In genomic region chr2:10501521-10501961, GRCh38 we compare ENCODE assay signal across 16 cellular contexts. TPM values are rescaled to one million over a fixed set of nuclear protein-coding genes. Genes with fewer than 3 reads are reported as not detected.
A peak's percentile ranks its signal among the peaks of the same experiment; 100 is the strongest.
DNase-seq lines count a peak whose midpoint lies in the region; ATAC-seq and TF ChIP-seq lines count a peak whose summit lies in the region.
"Had no signal": no experiment of that assay in that cellular context is flagged by ENCODE, and none has a peak within 500 bp of the region (broad histone marks: within the 10 kb centered on the region; RNA-seq: fewer than 3 reads in every experiment).

No MANE protein-coding gene starts in this region.

- H3K4me3 ChIP-seq in BLaER1 (no peak overlapping the region), neural progenitor cell (no peak overlapping the region), trophoblast cell (ENCODE audit: low read depth, low read length) (no peak overlapping the region)
- H3K4me3 ChIP-seq in CD4-positive, CD25-positive, alpha-beta regulatory T cell (ENCODE audit: low read depth, low read length), result no peak overlapping the region

- H2BK5ac ChIP-seq in trophoblast cell (ENCODE audit: low read depth, low read length, poor library complexity), result no peak overlapping the region

- H4K20me1 ChIP-seq in BLaER1, result no peaks in the 10 kb centered on the region
- H4K20me1 ChIP-seq in neural progenitor cell (ENCODE audit: low read depth), result no peaks in the 10 kb centered on the region

- no peaks in the 10 kb centered on the region for H3K36me3 ChIP-seq in BLaER1
- no peaks in the 10 kb centered on the region for H3K36me3 ChIP-seq in CD4-positive, CD25-positive, alpha-beta regulatory T cell (ENCODE audit: control insufficient read depth, insufficient read depth, low read length)
- H3K36me3 ChIP-seq in neural progenitor cell, result no peaks in the 10 kb centered on the region
- H3K36me3 ChIP-seq in trophoblast cell (ENCODE audit: control insufficient read depth in 1 of 2, insufficient read depth in 2 of 2, low read length in 2 of 2), result no peaks in the 10 kb centered on the region

- no peak overlapping the region for H4K12ac ChIP-seq in trophoblast cell (ENCODE audit: low read depth, low read length)

- H3K18ac ChIP-seq in trophoblast cell (ENCODE audit: low read length), result no peak overlapping the region

- no peak overlapping the region for H2BK12ac ChIP-seq in trophoblast cell (ENCODE audit: low read length)

- 0 out of 2 replicates have a peak overlapping the region, but pooled peaks have one; percentile 15 for H3K9ac ChIP-seq in BLaER1
- H3K9ac ChIP-seq in neural progenitor cell, result no peak overlapping the region
- H3K9ac ChIP-seq in trophoblast cell (ENCODE audit: low read length), result no peak overlapping the region

- no peak overlapping the region for H3K4ac ChIP-seq in trophoblast cell (ENCODE audit: low read depth, low read length)

- H3K9me3 ChIP-seq in BLaER1, result no peaks in the 10 kb centered on the region
- no peaks in the 10 kb centered on the region for H3K9me3 ChIP-seq in CD4-positive, CD25-positive, alpha-beta regulatory T cell (ENCODE audit: control insufficient read depth in 2 of 2, low read length in 2 of 2)
- no peaks in the 10 kb centered on the region for H3K9me3 ChIP-seq in neural progenitor cell (ENCODE audit: low read depth)
- H3K9me3 ChIP-seq in trophoblast cell (ENCODE audit: insufficient read depth, low read depth, low read length), result peaks cover 2% of the 10 kb centered on the region

- no peak for TF ChIP-seq CTCF in neural progenitor cell (IDR thresholded peaks at IDR 0.05)

- H3K27me3 Mint-ChIP-seq in CD4-positive, CD25-positive, alpha-beta regulatory T cell, result peaks cover 8% of the 10 kb centered on the region
- H3K27me3 Mint-ChIP-seq in activated CD4-positive, alpha-beta memory T cell treated with anti-CD3 and anti-CD28 coated beads, Interleukin-2, amount 10 ng/mL, durations not matched to agents 7 days and 5 days, result peaks cover 24% of the 10 kb centered on the region
- peaks cover 10% of the 10 kb centered on the region for H3K27me3 Mint-ChIP-seq in neural progenitor cell (ENCODE audit: insufficient read depth, low read depth)

- no CpG with 5 or more reads among the region's 7 CpGs for WGBS in trophoblast cell (ENCODE audit: extremely low coverage, insufficient coverage, insufficient read length)

- H3F3A ChIP-seq in neural progenitor cell (ENCODE audit: low read depth), result no peaks in the 10 kb centered on the region

- H4K8ac ChIP-seq in trophoblast cell (ENCODE audit: low read depth, low read length), result no peak overlapping the region

- H3K27me3 ChIP-seq in BLaER1, result no peaks in the 10 kb centered on the region
- H3K27me3 ChIP-seq in CD4-positive, CD25-positive, alpha-beta regulatory T cell (ENCODE audit: control insufficient read depth, insufficient read depth, low read length), result no peaks in the 10 kb centered on the region
- H3K27me3 ChIP-seq in neural progenitor cell, result no peaks in the 10 kb centered on the region
- no peaks in the 10 kb centered on the region for H3K27me3 ChIP-seq in trophoblast cell (ENCODE audit: insufficient read depth, low read length)

- no peak overlapping the region for H3K14ac ChIP-seq in trophoblast cell (ENCODE audit: low read length)

- POLR2A ChIA-PET in activated CD4-positive, alpha-beta memory T cell treated with anti-CD3 and anti-CD28 coated beads, Interleukin-2, amount 10 ng/mL, durations not matched to agents 7 days and 5 days (lab: Charles Lee), result no interaction called here

- no peak overlapping the region for H2AK5ac ChIP-seq in trophoblast cell (ENCODE audit: low read length)

- ATAC-seq in CD4-positive, CD25-positive, alpha-beta regulatory T cell (ENCODE audit: low read depth in 2 of 2), result no peak
- ATAC-seq in SK-N-SH treated with all-trans-retinoic acid at 6 μM for 48 hours, result no peak
- ATAC-seq: naive thymus-derived CD8-positive, alpha-beta T cell had no signal

- peaks cover 0 to 2% (median 0%) of the 10 kb centered on the region in 7 donors for H3K9me3 Mint-ChIP-seq in CD4-positive, CD25-positive, alpha-beta regulatory T cell
- H3K9me3 Mint-ChIP-seq in activated CD4-positive, alpha-beta memory T cell treated with anti-CD3 and anti-CD28 coated beads, Interleukin-2, amount 10 ng/mL, durations not matched to agents 7 days and 5 days, result no peaks in the 10 kb centered on the region
- H3K9me3 Mint-ChIP-seq in neural progenitor cell, result no peaks in the 10 kb centered on the region
- H3K9me3 Mint-ChIP-seq: activated CD4-positive, alpha-beta T cell treated with anti-CD3 and anti-CD28 coated beads, Interleukin-2, amount 10 ng/mL, durations not matched to agents 24 days and 14 days; CD4-positive, alpha-beta memory T cell; naive thymus-derived CD8-positive, alpha-beta T cell had no signal

- H3K36me3 Mint-ChIP-seq in CD4-positive, CD25-positive, alpha-beta regulatory T cell, result no peaks in the 10 kb centered on the region
- no peaks in the 10 kb centered on the region for H3K36me3 Mint-ChIP-seq in activated CD4-positive, alpha-beta memory T cell treated with anti-CD3 and anti-CD28 coated beads, Interleukin-2, amount 10 ng/mL, durations not matched to agents 7 days and 5 days (ENCODE audit: low read depth)
- no peaks in the 10 kb centered on the region for H3K36me3 Mint-ChIP-seq in neural progenitor cell
- H3K36me3 Mint-ChIP-seq: CD4-positive, alpha-beta memory T cell; naive thymus-derived CD8-positive, alpha-beta T cell had no signal

- H3K4me1 ChIP-seq in BLaER1 (peaks cover 34% of the 10 kb centered on the region), neural progenitor cell (peaks cover 9% of the 10 kb centered on the region), trophoblast cell (ENCODE audit: control insufficient read depth in 1 of 2, insufficient read depth in 2 of 2, low read length in 2 of 2) (no peaks in the 10 kb centered on the region)
- peaks cover 10% of the 10 kb centered on the region for H3K4me1 ChIP-seq in CD4-positive, CD25-positive, alpha-beta regulatory T cell (ENCODE audit: control insufficient read depth, insufficient read depth, low read length, poor library complexity, severe bottlenecking)

- peak overlapping the region in 2 of 3 donors; percentile 71 to 74 for H3K27ac Mint-ChIP-seq in CD4-positive, CD25-positive, alpha-beta regulatory T cell
- H3K27ac Mint-ChIP-seq in activated CD4-positive, alpha-beta memory T cell treated with anti-CD3 and anti-CD28 coated beads, Interleukin-2, amount 10 ng/mL, durations not matched to agents 7 days and 5 days, result no peak overlapping the region
- peak overlapping the region; percentile 84 for H3K27ac Mint-ChIP-seq in neural progenitor cell
- H3K27ac Mint-ChIP-seq: activated CD4-positive, alpha-beta T cell treated with anti-CD3 and anti-CD28 coated beads, Interleukin-2, amount 10 ng/mL, durations not matched to agents 24 days and 14 days had no signal

- H2BK120ac ChIP-seq in trophoblast cell (ENCODE audit: insufficient read depth, low read length, poor library complexity), result no peak overlapping the region

- no peaks in the 10 kb centered on the region for H3K79me2 ChIP-seq in neural progenitor cell (ENCODE audit: low read depth)
- H3K79me2 ChIP-seq in trophoblast cell (ENCODE audit: control insufficient read depth, insufficient read depth, low read length, poor library complexity), result no peaks in the 10 kb centered on the region

- H3K4me1 Mint-ChIP-seq in CD4-positive, CD25-positive, alpha-beta regulatory T cell, result peaks cover 0 to 17% (median 10%) of the 10 kb centered on the region in 4 donors
- H3K4me1 Mint-ChIP-seq in activated CD4-positive, alpha-beta memory T cell treated with anti-CD3 and anti-CD28 coated beads, Interleukin-2, amount 10 ng/mL, durations not matched to agents 7 days and 5 days, result peaks cover 5% of the 10 kb centered on the region
- peaks cover 22% of the 10 kb centered on the region for H3K4me1 Mint-ChIP-seq in neural progenitor cell

- no peak overlapping the region for H3K23ac ChIP-seq in trophoblast cell (ENCODE audit: low read length)

- no peak for DNase-seq in CD4-positive, CD25-positive, alpha-beta regulatory T cell
- DNase-seq in activated CD4-positive, alpha-beta memory T cell treated with anti-CD3 and anti-CD28 coated beads, Interleukin-2, amount 10 ng/mL, durations not matched to agents 7 days and 5 days, result peak; percentile 9
- DNase-seq in neural progenitor cell (ENCODE audit: low spot score) (no peak), trophoblast cell (no peak), DMS 273 treated with DMSO at 0.1 percent for 48 hours (lab: John Stamatoyannopoulos, UW) (no peak)
- DNase-seq: activated CD4-positive, alpha-beta T cell treated with anti-CD3 and anti-CD28 coated beads, Interleukin-2, amount 10 ng/mL, durations not matched to agents 24 days and 14 days; CD4-positive, alpha-beta memory T cell; central memory CD4-positive, alpha-beta T cell; NCI-H187; NCI-H2171; NCI-H524; NK-92 treated with Interleukin-12 subunit alpha and Interleukin-12 subunit beta, amount 100 ng/mL, for 24 hours; SHP77 had no signal

- H3K27ac ChIP-seq in BLaER1, result peak overlapping the region; percentile 22; the same call in 1 of the 2 replicates
- no peak overlapping the region for H3K27ac ChIP-seq in CD4-positive, CD25-positive, alpha-beta regulatory T cell (ENCODE audit: insufficient read depth, low read length, poor library complexity, severe bottlenecking)
- H3K27ac ChIP-seq in neural progenitor cell, result no peak overlapping the region
- H3K27ac ChIP-seq in trophoblast cell (ENCODE audit: low read depth, low read length), result no peak overlapping the region

- no peak overlapping the region for H4K91ac ChIP-seq in trophoblast cell (ENCODE audit: low read depth, low read length)

- H3K4me3 Mint-ChIP-seq in CD4-positive, CD25-positive, alpha-beta regulatory T cell, result no peak overlapping the region
- H3K4me3 Mint-ChIP-seq in activated CD4-positive, alpha-beta memory T cell treated with anti-CD3 and anti-CD28 coated beads, Interleukin-2, amount 10 ng/mL, durations not matched to agents 7 days and 5 days, result no peak overlapping the region
- H3K4me3 Mint-ChIP-seq in neural progenitor cell, result no peak overlapping the region
- H3K4me3 Mint-ChIP-seq: activated CD4-positive, alpha-beta T cell treated with anti-CD3 and anti-CD28 coated beads, Interleukin-2, amount 10 ng/mL, durations not matched to agents 24 days and 14 days; CD4-positive, alpha-beta memory T cell; naive thymus-derived CD8-positive, alpha-beta T cell had no signal

- H2AFZ ChIP-seq in neural progenitor cell (replicated peaks) (no peak overlapping the region), trophoblast cell (ENCODE audit: insufficient read depth, low read length, poor library complexity) (no peak overlapping the region)

- H3K4me2 ChIP-seq in BLaER1, result peak overlapping the region; percentile 49; the same call in 1 of the 2 replicates
- no peak overlapping the region for H3K4me2 ChIP-seq in neural progenitor cell
- no peak overlapping the region for H3K4me2 ChIP-seq in trophoblast cell (ENCODE audit: low read length)

- H3K79me1 ChIP-seq in trophoblast cell (ENCODE audit: low read length), result no peaks in the 10 kb centered on the region

- CTCF ChIA-PET in activated CD4-positive, alpha-beta memory T cell treated with anti-CD3 and anti-CD28 coated beads, Interleukin-2, amount 10 ng/mL, durations not matched to agents 7 days and 5 days (lab: Charles Lee), result no interaction called here

RNA-seq across cellular contexts. Expression of gene ODC1, which starts 53.4 kb away (rescaled TPM):
- 105 TPM for total RNA-seq in CD4-positive, CD25-positive, alpha-beta regulatory T cell
- 100 to 1,000 TPM in 2 of 4 donors, 10 to 100 TPM in 2; 74.1 to 113 (median 92.6) TPM for polyA plus RNA-seq in CD4-positive, CD25-positive, alpha-beta regulatory T cell
- total RNA-seq in activated CD4-positive, alpha-beta memory T cell treated with anti-CD3 and anti-CD28 coated beads, Interleukin-2, amount 10 ng/mL, durations not matched to agents 7 days and 5 days, result 10 to 100 TPM; 48.1 to 54.9 TPM
- total RNA-seq in neural progenitor cell (ENCODE audit: low replicate concordance), result 348 and 437 TPM in 2 replicates
- 175 and 189 TPM in 2 replicates for polyA plus RNA-seq in trophoblast cell (2013)
